In genomic region chr12:104137175-104137901, GRCh38 we compare ENCODE assay signal across 8 cellular contexts. TPM values are rescaled to one million over a fixed set of nuclear protein-coding genes. Genes with fewer than 3 reads are reported as not detected.
DNase-seq lines count a peak whose midpoint lies in the region; ATAC-seq lines count a peak whose summit lies in the region.

No MANE protein-coding gene starts in this region.

- DNase-seq in SIG-M5 treated with dmso at 0.1 percent for 504 hours (lab: John Stamatoyannopoulos, UW; ENCODE audit: unreplicated experiment) (peak; percentile 39), SIG-M5 (lab: John Stamatoyannopoulos, UW) (no peak), NCI-H82 treated with DMSO at 0.1 percent for 48 hours (lab: John Stamatoyannopoulos, UW; ENCODE audit: unreplicated experiment) (peak; percentile 60), activated T-cell treated with anti-CD3 and anti-CD28 coated beads for 4 hours (peak; percentile 16), epithelial cell of prostate (ENCODE audit: low read depth, low spot score) (no peak), mucosa of gallbladder (ENCODE audit: low spot score) (peak; percentile 11)
- peak; percentile 65 for DNase-seq in stimulated activated CD8-positive, alpha-beta memory T cell treated with anti-CD3 and anti-CD28 coated beads, Interleukin-4, amount 100 ng/mL, for 48 hours

- H3K27ac ChIP-seq in epithelial cell of prostate = peak overlapping the region; percentile 82

- peak; percentile 28 for ATAC-seq in HG02943 (IDR thresholded peaks at IDR 0.05; ENCODE audit: low read depth, unreplicated experiment)

RNA-seq across cellular contexts. Expression of gene NFYB, which starts 0.7 kb away (rescaled TPM):
- 24.8 TPM for total RNA-seq in mucosa of gallbladder

Comparison
In these comparisons a context has a peak if more than half of its experiments do, and no peak if none do; other contexts are left out.
1. DNase-seq: peak in SIG-M5 treated with dmso at 0.1 percent for 504 hours (single experiment), NCI-H82 treated with DMSO at 0.1 percent for 48 hours (single experiment), activated T-cell treated with anti-CD3 and anti-CD28 coated beads for 4 hours (single experiment), mucosa of gallbladder (single experiment) and stimulated activated CD8-positive, alpha-beta memory T cell treated with anti-CD3 and anti-CD28 coated beads, Interleukin-4, amount 100 ng/mL, for 48 hours (single experiment); none in SIG-M5 (single experiment) and epithelial cell of prostate (single experiment).